25 cellular contexts compared by ENCODE assay signal in the genomic region with DNA sequence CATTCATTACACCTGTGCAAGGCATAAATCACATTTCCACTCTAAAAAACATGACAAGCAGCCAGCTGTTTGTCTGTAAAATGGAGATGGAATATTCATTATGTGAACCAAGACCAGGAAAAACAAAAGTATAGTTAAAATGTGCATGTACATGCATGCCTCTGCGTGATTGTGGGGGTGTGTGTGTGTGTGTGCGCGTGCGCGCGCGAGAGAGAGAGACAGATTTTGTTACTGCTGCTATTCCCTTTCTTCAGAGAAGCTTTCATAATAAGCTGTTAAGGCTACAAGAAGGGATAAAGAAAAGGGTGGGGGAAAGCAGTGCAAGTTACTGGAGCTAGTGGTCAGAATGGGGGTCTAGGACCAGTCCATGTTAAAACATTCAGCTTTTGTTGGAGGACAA.
"Had no signal": no experiment of that assay in that cellular context is flagged by ENCODE, and none has a peak within 500 bp of the region (broad histone marks: within the 10 kb centered on the region; RNA-seq: fewer than 3 reads in every experiment).

No MANE protein-coding gene starts in this region.

- H3K4me1 ChIP-seq: breast epithelium, esophagus squamous epithelium, testis, transverse colon had no signal

- H3K4me3 ChIP-seq: breast epithelium, esophagus squamous epithelium, skin epidermis, testis, transverse colon had no signal

- H3K27me3 ChIP-seq: breast epithelium, esophagus squamous epithelium, neutrophil, testis, transverse colon had no signal

- DNase-seq: activated B cell treated with CpG ODN at 0.5 μM for 24 hours; activated CD4-positive, alpha-beta T cell treated with anti-CD3 and anti-CD28 coated beads, Interleukin-2, amount 50 U/mL, for 1 hour; activated CD8-positive, alpha-beta T cell treated with anti-CD3 and anti-CD28 coated beads for 36 hours; activated naive CD8-positive, alpha-beta T cell treated with anti-CD3 and anti-CD28 coated beads, Interleukin-2, amount 50 U/mL, for 24 hours; activated T-cell treated with anti-CD3 and anti-CD28 coated beads, Interleukin-2, amount 50 U/mL, for 48 hours; amygdala; endodermal cell; esophagus squamous epithelium; foreskin melanocyte; islet precursor cell; left colon; mammary epithelial cell; naive B cell; nephron progenitor cell; retina; stimulated activated CD4-positive, alpha-beta T cell treated with anti-CD3 and anti-CD28 coated beads, Interleukin-12 subunit alpha, Interleukin-12 subunit beta, amount 100 ng/mL, for 4 hours; stimulated activated CD4-positive, alpha-beta T cell treated with anti-CD3 and anti-CD28 coated beads, Interleukin-4, amount 100 ng/mL, for 1 hour; stimulated activated naive CD8-positive, alpha-beta T cell treated with anti-CD3 and anti-CD28 coated beads, Interleukin-15, Interleukin-2, amounts not matched to agents 100 U/mL and 50 U/mL, for 24 hours; testis; transverse colon had no signal

- ATAC-seq: activated CD8-positive, alpha-beta T cell treated with anti-CD3 and anti-CD28 coated beads for 36 hours; activated naive CD8-positive, alpha-beta T cell treated with anti-CD3 and anti-CD28 coated beads, Interleukin-2, amount 50 U/mL, for 24 hours; left colon; sciatic nerve; stimulated activated naive CD8-positive, alpha-beta T cell treated with anti-CD3 and anti-CD28 coated beads, Interleukin-15, Interleukin-2, amounts not matched to agents 100 U/mL and 50 U/mL, for 24 hours had no signal

- H3K9me3 ChIP-seq: breast epithelium, neutrophil, testis, transverse colon had no signal

- H3K36me3 ChIP-seq: breast epithelium, esophagus squamous epithelium, neutrophil, transverse colon had no signal

- H3K27ac ChIP-seq: breast epithelium, epithelial cell of prostate, esophagus squamous epithelium, neutrophil, skin epidermis, testis, transverse colon had no signal
